ENCODE assay signal across 17 cellular contexts in the genomic region with DNA sequence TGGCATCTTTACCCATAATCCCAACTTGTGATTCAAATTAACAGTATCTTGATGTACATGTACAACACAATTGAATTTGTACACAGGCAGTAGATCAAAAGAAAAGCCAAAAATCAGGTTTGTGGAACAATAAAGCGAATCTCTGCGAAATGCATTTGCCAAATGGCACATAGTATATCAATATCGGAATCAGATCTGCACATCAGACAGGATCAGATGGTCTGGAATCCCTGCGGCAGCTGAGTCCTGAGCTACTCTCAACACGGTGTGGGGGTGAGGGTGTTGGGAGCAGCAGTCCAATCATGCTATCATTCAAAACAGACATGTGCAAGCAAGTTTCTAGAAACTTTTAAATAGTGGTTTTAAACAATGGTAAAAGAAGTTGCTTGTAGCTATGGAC.
DNase-seq lines count a peak whose midpoint lies in the region; ATAC-seq and TF ChIP-seq lines count a peak whose summit lies in the region.
"Had no signal": no experiment of that assay in that cellular context is flagged by ENCODE, and none has a peak within 500 bp of the region (broad histone marks: within the 10 kb centered on the region; RNA-seq: fewer than 3 reads in every experiment).

No MANE protein-coding gene starts in this region.

- peaks cover 5% of the 10 kb centered on the region for H3K9me3 Mint-ChIP-seq in MCF 10A (ENCODE audit: unreplicated experiment)
- peaks cover 14% of the 10 kb centered on the region for H3K9me3 Mint-ChIP-seq in activated T-helper 1 cell treated with anti-CD3 and anti-CD28 coated beads, Interleukin-12 subunit alpha, Interleukin-12 subunit beta, Interleukin-2, Interleukin-4 antibody, amounts not matched to agents 30 ng/mL and 10 ng/mL and 1 ng/mL, durations not matched to agents 14 hours and 24 hours and 36 hours

- H3K4me1 ChIP-seq in breast epithelium (no peaks in the 10 kb centered on the region), SJCRH30 (no peaks in the 10 kb centered on the region), fibroblast of lung (ENCODE audit: control insufficient read depth, extremely low read depth, insufficient read depth, low read length) (peaks cover 9% of the 10 kb centered on the region)
- H3K4me1 ChIP-seq: A549, Caco-2 had no signal

- H3K9me3 ChIP-seq in breast epithelium (no peaks in the 10 kb centered on the region), SJCRH30 (replicated peaks) (no peaks in the 10 kb centered on the region), fibroblast of lung (ENCODE audit: control insufficient read depth, insufficient read depth, low read depth, low read length) (no peaks in the 10 kb centered on the region)
- H3K9me3 ChIP-seq: A549, Caco-2 had no signal

- H2AFZ ChIP-seq in fibroblast of lung (ENCODE audit: low read length), result no peak overlapping the region

- H3K27ac ChIP-seq in breast epithelium, result peak overlapping the region in 1 of 2 donors; percentile 83
- 0 out of 2 replicates have a peak overlapping the region, but pooled peaks have one; percentile 27 for H3K27ac ChIP-seq in SJCRH30
- peak overlapping the region; percentile 81 for H3K27ac ChIP-seq in fibroblast of lung (ENCODE audit: insufficient read depth, low read length)
- H3K27ac ChIP-seq: A549 had no signal

- H3K36me3 Mint-ChIP-seq in MCF 10A (ENCODE audit: insufficient read depth, unreplicated experiment), result peaks cover 5% of the 10 kb centered on the region
- H3K36me3 Mint-ChIP-seq in activated T-helper 1 cell treated with anti-CD3 and anti-CD28 coated beads, Interleukin-12 subunit alpha, Interleukin-12 subunit beta, Interleukin-2, Interleukin-4 antibody, amounts not matched to agents 30 ng/mL and 10 ng/mL and 1 ng/mL, durations not matched to agents 14 hours and 24 hours and 36 hours (ENCODE audit: low read depth), result no peaks in the 10 kb centered on the region
- H3K36me3 Mint-ChIP-seq: CD14-positive monocyte had no signal

- no peaks in the 10 kb centered on the region for H4K20me1 ChIP-seq in fibroblast of lung (ENCODE audit: control insufficient read depth, extremely low read depth, insufficient read depth, low read length)

- H3K4me3 Mint-ChIP-seq in MCF 10A (ENCODE audit: unreplicated experiment), result no peak overlapping the region
- H3K4me3 Mint-ChIP-seq in activated T-helper 1 cell treated with anti-CD3 and anti-CD28 coated beads, Interleukin-12 subunit alpha, Interleukin-12 subunit beta, Interleukin-2, Interleukin-4 antibody, amounts not matched to agents 30 ng/mL and 10 ng/mL and 1 ng/mL, durations not matched to agents 14 hours and 24 hours and 36 hours, result no peak overlapping the region
- H3K4me3 Mint-ChIP-seq: CD14-positive monocyte had no signal

- TF ChIP-seq POLR2A in breast epithelium (IDR thresholded peaks at IDR 0.05), result no peak

- intact Hi-C loops in MCF 10A (cut with micrococcal nuclease) (no loop called here), breast epithelium (cut with DNase I; ENCODE audit: low total_unique reads) (no loop called here)
- intact Hi-C loops in activated T-helper 1 cell treated with anti-CD3 and anti-CD28 coated beads, Interleukin-12 subunit alpha, Interleukin-12 subunit beta, Interleukin-2, Interleukin-4 antibody, amounts not matched to agents 30 ng/mL and 10 ng/mL and 1 ng/mL, durations not matched to agents 14 hours and 24 hours and 36 hours (cut with micrococcal nuclease), result no loop called here

- H3K27me3 Mint-ChIP-seq in MCF 10A (ENCODE audit: insufficient read depth, unreplicated experiment), result no peaks in the 10 kb centered on the region
- peaks cover 2% of the 10 kb centered on the region for H3K27me3 Mint-ChIP-seq in activated T-helper 1 cell treated with anti-CD3 and anti-CD28 coated beads, Interleukin-12 subunit alpha, Interleukin-12 subunit beta, Interleukin-2, Interleukin-4 antibody, amounts not matched to agents 30 ng/mL and 10 ng/mL and 1 ng/mL, durations not matched to agents 14 hours and 24 hours and 36 hours (ENCODE audit: insufficient read depth)

- no peak overlapping the region for H3K9ac ChIP-seq in fibroblast of lung (ENCODE audit: insufficient read depth, low read length)

- peaks cover 38% of the 10 kb centered on the region for H3K4me1 Mint-ChIP-seq in MCF 10A (ENCODE audit: insufficient read depth, unreplicated experiment)
- peaks cover 6% of the 10 kb centered on the region for H3K4me1 Mint-ChIP-seq in activated T-helper 1 cell treated with anti-CD3 and anti-CD28 coated beads, Interleukin-12 subunit alpha, Interleukin-12 subunit beta, Interleukin-2, Interleukin-4 antibody, amounts not matched to agents 30 ng/mL and 10 ng/mL and 1 ng/mL, durations not matched to agents 14 hours and 24 hours and 36 hours (ENCODE audit: low read depth)
- H3K4me1 Mint-ChIP-seq: CD14-positive monocyte had no signal

- no peaks in the 10 kb centered on the region for H3K36me3 ChIP-seq in breast epithelium
- no peaks in the 10 kb centered on the region for H3K36me3 ChIP-seq in SJCRH30
- no peaks in the 10 kb centered on the region for H3K36me3 ChIP-seq in fibroblast of lung (ENCODE audit: control insufficient read depth, insufficient read depth, low read length)

- H3K27me3 ChIP-seq in breast epithelium (no peaks in the 10 kb centered on the region), SJCRH30 (no peaks in the 10 kb centered on the region), fibroblast of lung (ENCODE audit: control insufficient read depth, insufficient read depth, low read length) (no peaks in the 10 kb centered on the region)

- ATAC-seq in GM18873 (IDR thresholded peaks at IDR 0.05; ENCODE audit: low FRiP score, unreplicated experiment), result no peak
- ATAC-seq: A549 had no signal

- DNase-seq in MCF 10A (ENCODE audit: unreplicated experiment), result no peak
- no peak for DNase-seq in breast epithelium (ENCODE audit: low spot score in 2 of 2)
- peak in 1 of 2 experiments; percentile 23 for DNase-seq in SJCRH30
- DNase-seq in fibroblast of lung (ENCODE audit: low read depth in 2 of 2), result no peak
- no peak for DNase-seq in activated T-helper 1 cell treated with anti-CD3 and anti-CD28 coated beads, Interleukin-12 subunit alpha, Interleukin-12 subunit beta, Interleukin-2, Interleukin-4 antibody, amounts not matched to agents 30 ng/mL and 10 ng/mL and 1 ng/mL, durations not matched to agents 14 hours and 24 hours and 36 hours (ENCODE audit: low spot score)
- no peak for DNase-seq in NCI-H2107 treated with DMSO at 0.1 percent for 48 hours (lab: John Stamatoyannopoulos, UW; ENCODE audit: unreplicated experiment)
- no peak for DNase-seq in D341Med (ENCODE audit: low spot score)
- DNase-seq: Caco-2, DMS79, NCI-H1417, NCI-H1930, NCI-H2171 treated with DMSO at 0.1 percent for 48 hours, NCI-H510A, SIG-M5 had no signal

- CTCF ChIA-PET in MCF 10A (lab: Yijun Ruan, JAX), result no interaction called here

- H3K4me2 ChIP-seq in fibroblast of lung (ENCODE audit: extremely low read depth, insufficient read depth, low read length), result no peak overlapping the region
- H3K4me2 ChIP-seq: A549 had no signal

- TF ChIP-seq CTCF in MCF 10A (IDR thresholded peaks at IDR 0.05; ENCODE audit: unreplicated experiment), result no peak
- no peak for TF ChIP-seq CTCF in breast epithelium (IDR thresholded peaks at IDR 0.05)
- TF ChIP-seq CTCF in fibroblast of lung (conservative IDR thresholded peaks at IDR 0.05 in 1 of 2, IDR thresholded peaks at IDR 0.05 in 1 of 2; ENCODE audit: low read depth in 1 of 2, low read length in 2 of 2), result no peak

- no peaks in the 10 kb centered on the region for H3K79me2 ChIP-seq in fibroblast of lung (ENCODE audit: control insufficient read depth, insufficient read depth, low read length)

- H3K4me3 ChIP-seq in breast epithelium, result no peak overlapping the region
- no peak overlapping the region for H3K4me3 ChIP-seq in SJCRH30
- no peak overlapping the region for H3K4me3 ChIP-seq in fibroblast of lung (replicated peaks in 1 of 4; ENCODE audit: control extremely low read depth in 1 of 4, insufficient read depth in 1 of 4, low read depth in 3 of 4, low read length in 4 of 4)
- H3K4me3 ChIP-seq: A549 had no signal

- peak overlapping the region; percentile 79 for H3K27ac Mint-ChIP-seq in MCF 10A (ENCODE audit: low read depth, unreplicated experiment)
- H3K27ac Mint-ChIP-seq in activated T-helper 1 cell treated with anti-CD3 and anti-CD28 coated beads, Interleukin-12 subunit alpha, Interleukin-12 subunit beta, Interleukin-2, Interleukin-4 antibody, amounts not matched to agents 30 ng/mL and 10 ng/mL and 1 ng/mL, durations not matched to agents 14 hours and 24 hours and 36 hours, result no peak overlapping the region
- H3K27ac Mint-ChIP-seq: CD14-positive monocyte had no signal

- BruUV-seq in MCF 10A (replicated peaks; lab: Mats Ljungman, UMichigan), result no TSS peak

- POLR2A ChIA-PET in MCF 10A (lab: Yijun Ruan, JAX), result no interaction called here
